In the genomic region with DNA sequence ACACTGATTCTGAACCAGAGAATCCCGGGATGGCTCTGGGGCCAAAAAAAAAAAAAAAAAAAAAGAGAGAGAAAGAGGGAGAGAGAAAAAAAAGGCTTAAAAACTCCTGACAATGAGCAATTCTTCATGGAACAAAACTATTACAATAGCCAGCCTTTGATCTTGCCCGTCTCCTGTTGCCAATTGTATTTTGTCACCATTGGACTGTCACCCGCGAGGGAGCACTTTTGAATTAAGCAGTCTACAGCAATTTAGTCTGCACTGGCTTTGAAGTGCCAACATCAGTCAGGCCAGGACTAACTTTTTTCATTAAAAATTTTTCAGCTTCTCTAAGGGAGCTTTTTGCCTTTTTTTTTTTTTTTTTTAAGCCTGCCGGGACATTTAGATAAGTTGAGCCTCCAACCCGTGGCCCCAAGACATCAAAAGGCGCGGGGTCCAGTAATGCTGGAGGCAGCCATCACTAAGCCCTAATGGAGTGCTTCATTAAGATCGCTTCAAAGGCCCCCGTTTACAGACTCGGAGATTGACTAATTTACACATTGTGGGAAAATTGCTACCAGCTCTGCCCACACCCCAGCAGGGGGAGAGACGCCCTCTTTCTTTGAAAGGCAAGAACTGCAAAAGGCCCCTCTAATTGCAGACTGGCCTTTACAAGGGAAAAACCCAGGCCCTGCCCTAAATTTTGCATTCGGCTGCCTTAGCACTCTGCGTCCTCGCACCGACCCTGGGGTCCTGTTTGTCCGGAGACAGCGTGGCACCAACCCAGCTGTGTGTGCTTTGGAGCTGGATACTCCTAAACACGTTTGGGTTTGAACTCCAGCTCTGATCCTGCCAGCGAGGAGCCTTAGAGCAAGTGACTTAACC, we compare ENCODE assay signal across 12 cellular contexts.
A peak's percentile ranks its signal among the peaks of the same experiment; 100 is the strongest.
DNase-seq lines count a peak whose midpoint lies in the region; ATAC-seq and TF ChIP-seq lines count a peak whose summit lies in the region.
"Had no signal": no experiment of that assay in that cellular context is flagged by ENCODE, and none has a peak within 500 bp of the region (broad histone marks: within the 10 kb centered on the region; RNA-seq: fewer than 3 reads in every experiment).

No MANE protein-coding gene starts in this region.

- H3K27me3 Mint-ChIP-seq in WTC11 (ENCODE audit: low read depth) = peaks cover 23% of the 10 kb centered on the region

- TF ChIP-seq CTCF in BJ (IDR thresholded peaks at IDR 0.05; ENCODE audit: insufficient read depth, low read depth, low read length) (peak; percentile 27), WTC11 (IDR thresholded peaks at IDR 0.05) (peak; percentile 37; the same call in 1 of the 2 replicates), kidney epithelial cell (IDR thresholded peaks at IDR 0.05; ENCODE audit: insufficient read depth, low read length, poor library complexity, severe bottlenecking) (peak; percentile 4), spleen (IDR thresholded peaks at IDR 0.05 in 8 of 11, conservative IDR thresholded peaks at IDR 0.05 in 3 of 11) (no peak)

- H3K27ac ChIP-seq in spleen = no peak overlapping the region
- H3K27ac ChIP-seq: thyroid gland had no signal

- ATAC-seq in WTC11 (peak; percentile 63), HG02798 (IDR thresholded peaks at IDR 0.05; ENCODE audit: poor library complexity, unreplicated experiment) (no peak), GM21528 (IDR thresholded peaks at IDR 0.05; ENCODE audit: low FRiP score, unreplicated experiment) (no peak)

- no peak overlapping the region for H3K4me3 Mint-ChIP-seq in WTC11
- H3K4me3 Mint-ChIP-seq: activated naive CD4-positive, alpha-beta T cell treated with anti-CD3 and anti-CD28 coated beads for 36 hours; memory B cell had no signal

- no peak overlapping the region for H3K27ac Mint-ChIP-seq in WTC11
- H3K27ac Mint-ChIP-seq: activated naive CD4-positive, alpha-beta T cell treated with anti-CD3 and anti-CD28 coated beads for 36 hours; memory B cell had no signal

- H3K4me3 ChIP-seq in BJ (ENCODE audit: low read depth, low read length) = no peak overlapping the region
- H3K4me3 ChIP-seq in H7 (ENCODE audit: insufficient read depth, low read depth, low read length) = no peak overlapping the region
- H3K4me3 ChIP-seq in kidney epithelial cell (ENCODE audit: low read depth, low read length) = no peak overlapping the region
- H3K4me3 ChIP-seq in spleen = no peak overlapping the region
- H3K4me3 ChIP-seq: thyroid gland had no signal

- H3K9me3 Mint-ChIP-seq in WTC11 = no peaks in the 10 kb centered on the region
- H3K9me3 Mint-ChIP-seq: memory B cell had no signal

- H3K36me3 ChIP-seq in BJ (ENCODE audit: control insufficient read depth, insufficient read depth, low read length) = no peaks in the 10 kb centered on the region
- H3K36me3 ChIP-seq in H7 (replicated peaks; ENCODE audit: control insufficient read depth, insufficient read depth, low read length) = no peaks in the 10 kb centered on the region
- no peaks in the 10 kb centered on the region for H3K36me3 ChIP-seq in kidney epithelial cell (ENCODE audit: control insufficient read depth, insufficient read depth, low read length)
- no peaks in the 10 kb centered on the region for H3K36me3 ChIP-seq in spleen
- H3K36me3 ChIP-seq: thyroid gland had no signal

- CTCF ChIA-PET in BJ (lab: Yijun Ruan, JAX) = interaction anchor here (1.0 to 1.1 kb wide), 2 partner anchors 14 to 186 kb away, joined by 3 read pairs; no protein-coding TSS in a partner anchor
- CTCF ChIA-PET in WTC11 (lab: Charles Lee) = interaction anchor here (0.6 to 3.7 kb wide), 25 partner anchors 8 to 1515 kb away, joined by 3 to 23 read pairs (median 4); no protein-coding TSS in a partner anchor

- POLR2A ChIA-PET in BJ (lab: Charles Lee) (interaction anchor here (0.7 kb wide), 1 partner anchor 121 kb away, joined by 10 read pairs; no protein-coding TSS in a partner anchor), WTC11 (lab: Charles Lee) (no interaction called here)

- no peak for TF ChIP-seq POLR2A in spleen (IDR thresholded peaks at IDR 0.05)

- H3K36me3 Mint-ChIP-seq in WTC11 = no peaks in the 10 kb centered on the region

- peaks cover 10% of the 10 kb centered on the region for H3K27me3 ChIP-seq in BJ (ENCODE audit: control insufficient read depth, insufficient read depth, low read length)
- no peaks in the 10 kb centered on the region for H3K27me3 ChIP-seq in H7 (ENCODE audit: control insufficient read depth, insufficient read depth, low read length)
- H3K27me3 ChIP-seq in kidney epithelial cell (ENCODE audit: control insufficient read depth, insufficient read depth, low read length) = no peaks in the 10 kb centered on the region
- peaks cover 0 to 9% (median 0%) of the 10 kb centered on the region in 7 donors for H3K27me3 ChIP-seq in spleen (replicated peaks in 1 of 7)
- H3K27me3 ChIP-seq: thyroid gland had no signal

- no peaks in the 10 kb centered on the region for H3K9me3 ChIP-seq in spleen
- H3K9me3 ChIP-seq: thyroid gland had no signal

- H3K4me1 Mint-ChIP-seq in WTC11 = peaks cover 59% of the 10 kb centered on the region

- DNase-seq in BJ (ENCODE audit: low read depth) = no peak
- peak; percentile 82 for DNase-seq in H7
- peak; percentile 69 for DNase-seq in WTC11 (ENCODE audit: low spot score)
- DNase-seq in kidney epithelial cell (ENCODE audit: low read depth) = no peak
- DNase-seq in activated CD4-positive, alpha-beta T cell treated with anti-CD3 and anti-CD28 coated beads, Interleukin-2, amount 50 U/mL, for 4 hours = no peak
- DNase-seq in spleen = no peak
- DNase-seq: activated naive CD4-positive, alpha-beta T cell treated with anti-CD3 and anti-CD28 coated beads for 36 hours; NCI-H526 treated with DMSO at 0.1 percent for 48 hours; thyroid gland had no signal

- intact Hi-C loops in spleen (cut with DNase I; ENCODE audit: low total_unique reads) = no loop called here

- 60 to 79% (median 69%) methylated on average over 20 of the region's 20 CpGs for WGBS in spleen, 5 donors

- peaks cover 0 to 17% (median 7%) of the 10 kb centered on the region in 6 donors for H3K4me1 ChIP-seq in spleen

TF ChIP-seq in WTC11, 78 proteins besides CTCF, POLR2A, EP300 and RAD21:
- TF ChIP-seq, protein P1, sequence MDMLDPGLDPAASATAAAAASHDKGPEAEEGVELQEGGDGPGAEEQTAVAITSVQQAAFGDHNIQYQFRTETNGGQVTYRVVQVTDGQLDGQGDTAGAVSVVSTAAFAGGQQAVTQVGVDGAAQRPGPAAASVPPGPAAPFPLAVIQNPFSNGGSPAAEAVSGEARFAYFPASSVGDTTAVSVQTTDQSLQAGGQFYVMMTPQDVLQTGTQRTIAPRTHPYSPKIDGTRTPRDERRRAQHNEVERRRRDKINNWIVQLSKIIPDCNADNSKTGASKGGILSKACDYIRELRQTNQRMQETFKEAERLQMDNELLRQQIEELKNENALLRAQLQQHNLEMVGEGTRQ (CRISPR knock-in tag; IDR thresholded peaks at IDR 0.05) = no peak
- TF ChIP-seq ZNF219 (CRISPR knock-in tag; IDR thresholded peaks at IDR 0.05; ENCODE audit: borderline replicate concordance) (no peak), TCF7 (CRISPR knock-in tag; IDR thresholded peaks at IDR 0.05; ENCODE audit: low read depth) (no peak), HMGA2 (CRISPR knock-in tag; IDR thresholded peaks at IDR 0.05) (no peak), ARID4B (CRISPR knock-in tag; IDR thresholded peaks at IDR 0.05; ENCODE audit: borderline replicate concordance) (no peak), GTF2I (CRISPR knock-in tag; conservative IDR thresholded peaks at IDR 0.05) (no peak; the same call in 1 of the 2 replicates), ATF1 (CRISPR knock-in tag; IDR thresholded peaks at IDR 0.05) (no peak), FOXK1 (CRISPR knock-in tag; IDR thresholded peaks at IDR 0.05) (no peak), SP1 (CRISPR knock-in tag; conservative IDR thresholded peaks at IDR 0.05) (no peak), NR1H2 (CRISPR knock-in tag; IDR thresholded peaks at IDR 0.05) (no peak)

Comparison
In these comparisons a context has a peak if more than half of its experiments do, and no peak if none do; other contexts are left out.
1. DNase-seq: peak in H7 (single experiment) and WTC11 (single experiment); none in BJ (single experiment), kidney epithelial cell (single experiment), activated CD4-positive, alpha-beta T cell treated with anti-CD3 and anti-CD28 coated beads, Interleukin-2, amount 50 U/mL, for 4 hours (0 of 2) and spleen (single experiment).
2. CTCF ChIP-seq: peak in BJ (single experiment), WTC11 (single experiment) and kidney epithelial cell (single experiment); none in spleen (0 of 11).